30 cellular contexts compared by ENCODE assay signal in the genomic region with DNA sequence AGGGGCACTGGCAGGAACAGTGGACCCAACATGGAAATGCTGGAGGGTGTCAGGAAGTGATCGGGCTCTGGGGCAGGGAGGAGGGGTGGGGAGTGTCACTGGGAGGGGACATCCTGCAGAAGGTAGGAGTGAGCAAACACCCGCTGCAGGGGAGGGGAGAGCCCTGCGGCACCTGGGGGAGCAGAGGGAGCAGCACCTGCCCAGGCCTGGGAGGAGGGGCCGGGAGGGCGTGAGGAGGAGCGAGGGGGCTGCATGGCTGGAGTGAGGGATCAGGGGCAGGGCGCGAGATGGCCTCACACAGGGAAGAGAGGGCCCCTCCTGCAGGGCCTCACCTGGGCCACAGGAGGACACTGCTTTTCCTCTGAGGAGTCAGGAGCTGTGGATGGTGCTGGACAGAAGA.
A peak's percentile ranks its signal among the peaks of the same experiment; 100 is the strongest.
DNase-seq lines count a peak whose midpoint lies in the region; ATAC-seq and TF ChIP-seq lines count a peak whose summit lies in the region.
"Had no signal": no experiment of that assay in that cellular context is flagged by ENCODE, and none has a peak within 500 bp of the region (broad histone marks: within the 10 kb centered on the region; RNA-seq: fewer than 3 reads in every experiment).

No MANE protein-coding gene starts in this region.

- TF ChIP-seq CTCF in 22Rv1 (IDR thresholded peaks at IDR 0.05) = no peak

- no peak for ATAC-seq in GM21390 (IDR thresholded peaks at IDR 0.05; ENCODE audit: unreplicated experiment)
- ATAC-seq: left ventricle myocardium superior had no signal

- peak; percentile 72 for DNase-seq in DMS53 treated with DMSO at 0.1 percent for 48 hours (lab: John Stamatoyannopoulos, UW; ENCODE audit: unreplicated experiment)
- DNase-seq in NCI-H2196 treated with DMSO at 0.1 percent for 48 hours (lab: John Stamatoyannopoulos, UW; ENCODE audit: unreplicated experiment) = peak; percentile 8
- DNase-seq in left kidney (ENCODE audit: low read depth, low spot score) = peak; percentile 12
- no peak for DNase-seq in activated effector memory CD4-positive, alpha-beta T cell treated with anti-CD3 and anti-CD28 coated beads, Interleukin-2, amount 50 U/mL, for 16 hours
- DNase-seq in islet precursor cell = no peak
- no peak for DNase-seq in glomerular visceral epithelial cell (ENCODE audit: extremely low spot score)
- DNase-seq: activated CD4-positive, alpha-beta T cell treated with anti-CD3 and anti-CD28 coated beads, Interleukin-2, amount 50 U/mL, for 1 hour; activated CD4-positive, CD25-positive, alpha-beta regulatory T cell; activated effector memory CD4-positive, alpha-beta T cell treated with Interleukin-2 at 50 U/mL for 16 hours; activated naive CD8-positive, alpha-beta T cell treated with anti-CD3 and anti-CD28 coated beads, Interleukin-2, amount 10 ng/mL, durations not matched to agents 7 days and 5 days; activated T-cell treated with anti-CD3 and anti-CD28 coated beads, Interleukin-2, amount 50 U/mL, for 1 hour; BE2C; CD8-positive, alpha-beta memory T cell; DMS79; effector CD4-positive, alpha-beta T cell; KBM-7; left ventricle myocardium superior; NCI-H1092 treated with DMSO at 0.1 percent for 48 hours; NCI-H2029 treated with DMSO at 0.1 percent for 48 hours; NCI-H510A treated with DMSO at 0.1 percent for 48 hours; NK-92 treated with Interleukin-12 subunit alpha and Interleukin-12 subunit beta, amount 100 ng/mL, for 24 hours; posterior cingulate gyrus; right cardiac atrium; SK-N-SH; stomach had no signal

- H3K27ac ChIP-seq in 22Rv1 = peak overlapping the region; percentile 100
- H3K27ac ChIP-seq: ascending aorta, epithelial cell of prostate, HL-60, stomach had no signal

Comparison
In these comparisons a context has a peak if more than half of its experiments do, and no peak if none do; other contexts are left out.
1. DNase-seq: peak in DMS53 treated with DMSO at 0.1 percent for 48 hours (single experiment), NCI-H2196 treated with DMSO at 0.1 percent for 48 hours (single experiment) and left kidney (single experiment); none in activated effector memory CD4-positive, alpha-beta T cell treated with anti-CD3 and anti-CD28 coated beads, Interleukin-2, amount 50 U/mL, for 16 hours (single experiment), islet precursor cell (single experiment) and glomerular visceral epithelial cell (single experiment).